1 cellular context compared by ENCODE assay signal in the genomic region with DNA sequence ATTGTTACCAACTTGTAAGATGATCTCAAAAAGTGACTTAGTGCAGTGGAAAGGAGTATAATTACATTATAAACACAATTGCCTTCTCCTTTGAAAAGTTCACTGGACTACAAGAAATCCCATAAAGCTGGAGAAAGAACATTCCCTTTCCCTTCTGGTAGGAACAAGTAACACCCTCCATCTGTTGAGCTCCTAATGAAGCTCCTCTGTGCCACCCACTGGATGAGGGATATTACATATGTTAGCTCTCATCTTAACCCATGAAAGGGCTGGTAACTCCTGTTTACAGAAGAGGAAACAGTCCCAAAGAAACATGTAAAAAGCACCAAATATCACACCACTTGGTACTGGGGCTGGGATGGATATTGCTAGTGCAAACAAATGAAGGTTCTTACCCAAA.
TF ChIP-seq lines count a peak whose summit lies in the region.

No MANE protein-coding gene starts in this region.

TF ChIP-seq in IMR-90, 13 proteins besides CTCF, POLR2A, EP300 and RAD21:
- no peak for TF ChIP-seq BHLHE40 (IDR thresholded peaks at IDR 0.05; ENCODE audit: low read depth, low read length)
- TF ChIP-seq, protein P1, sequence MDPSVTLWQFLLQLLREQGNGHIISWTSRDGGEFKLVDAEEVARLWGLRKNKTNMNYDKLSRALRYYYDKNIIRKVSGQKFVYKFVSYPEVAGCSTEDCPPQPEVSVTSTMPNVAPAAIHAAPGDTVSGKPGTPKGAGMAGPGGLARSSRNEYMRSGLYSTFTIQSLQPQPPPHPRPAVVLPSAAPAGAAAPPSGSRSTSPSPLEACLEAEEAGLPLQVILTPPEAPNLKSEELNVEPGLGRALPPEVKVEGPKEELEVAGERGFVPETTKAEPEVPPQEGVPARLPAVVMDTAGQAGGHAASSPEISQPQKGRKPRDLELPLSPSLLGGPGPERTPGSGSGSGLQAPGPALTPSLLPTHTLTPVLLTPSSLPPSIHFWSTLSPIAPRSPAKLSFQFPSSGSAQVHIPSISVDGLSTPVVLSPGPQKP (IDR thresholded peaks at IDR 0.05; ENCODE audit: borderline replicate concordance, low read depth, low read length): no peak
- no peak for TF ChIP-seq FOS (IDR thresholded peaks at IDR 0.05; ENCODE audit: low read depth, low read length)
- no peak for TF ChIP-seq RFX5 (IDR thresholded peaks at IDR 0.05; ENCODE audit: low read depth, low read length)
- no peak for TF ChIP-seq NFE2L2 (IDR thresholded peaks at IDR 0.05; ENCODE audit: low read depth, low read length)
- TF ChIP-seq, protein P2, sequence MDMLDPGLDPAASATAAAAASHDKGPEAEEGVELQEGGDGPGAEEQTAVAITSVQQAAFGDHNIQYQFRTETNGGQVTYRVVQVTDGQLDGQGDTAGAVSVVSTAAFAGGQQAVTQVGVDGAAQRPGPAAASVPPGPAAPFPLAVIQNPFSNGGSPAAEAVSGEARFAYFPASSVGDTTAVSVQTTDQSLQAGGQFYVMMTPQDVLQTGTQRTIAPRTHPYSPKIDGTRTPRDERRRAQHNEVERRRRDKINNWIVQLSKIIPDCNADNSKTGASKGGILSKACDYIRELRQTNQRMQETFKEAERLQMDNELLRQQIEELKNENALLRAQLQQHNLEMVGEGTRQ (IDR thresholded peaks at IDR 0.05; ENCODE audit: low read depth, low read length): no peak
- TF ChIP-seq CEBPB (IDR thresholded peaks at IDR 0.05; ENCODE audit: low read depth, low read length): no peak
- no peak for TF ChIP-seq RCOR1 (IDR thresholded peaks at IDR 0.05; ENCODE audit: insufficient replicate concordance, low read length)
- TF ChIP-seq SMC3 (IDR thresholded peaks at IDR 0.05; ENCODE audit: low read depth, low read length): no peak
- TF ChIP-seq MXI1 (IDR thresholded peaks at IDR 0.05; ENCODE audit: borderline replicate concordance, low read depth, low read length): no peak
- no peak for TF ChIP-seq CHD1 (IDR thresholded peaks at IDR 0.05; ENCODE audit: low read depth, low read length)
- TF ChIP-seq MAFK (IDR thresholded peaks at IDR 0.05; ENCODE audit: low read depth, low read length): no peak
- no peak for TF ChIP-seq MAZ (IDR thresholded peaks at IDR 0.05; ENCODE audit: borderline replicate concordance, low read depth, low read length)
